Comparison of ENCODE assay signal across 1 cellular context in genomic region chr1:23790696-23791433, GRCh38.
A peak's percentile ranks its signal among the peaks of the same experiment; 100 is the strongest.
TF ChIP-seq lines count a peak whose summit lies in the region.

Gene LYPLA2 (plus strand): TSS chr1:23791145. CDS start chr1:23792683, 1,538 bp downstream.

TF ChIP-seq in K562, 482 proteins besides CTCF, POLR2A, EP300 and RAD21 (continued from another document and continues in another):
- TF ChIP-seq E2F6 (IDR thresholded peaks at IDR 0.05; ENCODE audit: borderline replicate concordance in 1 of 2, extremely low read depth in 1 of 2, insufficient read depth in 1 of 2, insufficient read length in 1 of 2, low read depth in 1 of 2, low read length in 1 of 2, poor library complexity in 1 of 2, severe bottlenecking in 1 of 2) (peak in 1 of 2 experiments; percentile 46), RUNX1 (IDR thresholded peaks at IDR 0.05; ENCODE audit: low read depth) (no peak), U2AF1 (optimal IDR thresholded peaks at IDR 0.05; ENCODE audit: low read depth, low read length) (no peak), ZZZ3 (IDR thresholded peaks at IDR 0.05) (no peak), HNRNPL (IDR thresholded peaks at IDR 0.05; ENCODE audit: low read depth, low read length) (no peak), POLR2B (IDR thresholded peaks at IDR 0.05; ENCODE audit: low read depth, partially characterized antibody) (peak; percentile 85), E2F3 (CRISPR knock-in tag; IDR thresholded peaks at IDR 0.05) (peak; percentile 68), ELF4 (CRISPR knock-in tag; IDR thresholded peaks at IDR 0.05) (peak; percentile 98), ZNF398 (CRISPR knock-in tag; IDR thresholded peaks at IDR 0.05) (no peak), ZBED1 (IDR thresholded peaks at IDR 0.05) (0 out of 2 replicates have a peak, but pooled peaks have one; percentile 73), SMAD4 (CRISPR knock-in tag; conservative IDR thresholded peaks at IDR 0.05) (peak; percentile 52), ETV1 (tag; conservative IDR thresholded peaks at IDR 0.05; ENCODE audit: low read depth) (peak; percentile 97), ZNF146 (CRISPR knock-in tag; IDR thresholded peaks at IDR 0.05; ENCODE audit: unreplicated experiment) (no peak), MGA (IDR thresholded peaks at IDR 0.05) (peak; percentile 51), TAL1 (IDR thresholded peaks at IDR 0.05) (peak; percentile 1; the same call in 1 of the 2 replicates), ZSCAN29 (IDR thresholded peaks at IDR 0.05) (no peak), L3MBTL2 (IDR thresholded peaks at IDR 0.05) (peak; percentile 37; the same call in 1 of the 2 replicates), SMAD1 (IDR thresholded peaks at IDR 0.05; ENCODE audit: low read depth, low read length, partially characterized antibody) (peak; percentile 29), ZNF232 (CRISPR knock-in tag; IDR thresholded peaks at IDR 0.05) (no peak), ZNF586 (CRISPR knock-in tag; conservative IDR thresholded peaks at IDR 0.05) (no peak), ZNF639 (CRISPR knock-in tag; conservative IDR thresholded peaks at IDR 0.05 in 1 of 2, IDR thresholded peaks at IDR 0.05 in 1 of 2) (peak in 1 of 2 experiments; percentile 65; a peak in 1 of 4 replicates), ZFP36 (IDR thresholded peaks at IDR 0.05; ENCODE audit: low read depth, low read length, partially characterized antibody) (no peak), NR2F6 (CRISPR knock-in tag; IDR thresholded peaks at IDR 0.05) (no peak), HNRNPUL1 (IDR thresholded peaks at IDR 0.05; ENCODE audit: low read length) (no peak), TAF1 (IDR thresholded peaks at IDR 0.05; ENCODE audit: control insufficient read depth, extremely low read depth, insufficient read depth, low read length, severe bottlenecking) (peak; percentile 75)
- TF ChIP-seq, protein P1, sequence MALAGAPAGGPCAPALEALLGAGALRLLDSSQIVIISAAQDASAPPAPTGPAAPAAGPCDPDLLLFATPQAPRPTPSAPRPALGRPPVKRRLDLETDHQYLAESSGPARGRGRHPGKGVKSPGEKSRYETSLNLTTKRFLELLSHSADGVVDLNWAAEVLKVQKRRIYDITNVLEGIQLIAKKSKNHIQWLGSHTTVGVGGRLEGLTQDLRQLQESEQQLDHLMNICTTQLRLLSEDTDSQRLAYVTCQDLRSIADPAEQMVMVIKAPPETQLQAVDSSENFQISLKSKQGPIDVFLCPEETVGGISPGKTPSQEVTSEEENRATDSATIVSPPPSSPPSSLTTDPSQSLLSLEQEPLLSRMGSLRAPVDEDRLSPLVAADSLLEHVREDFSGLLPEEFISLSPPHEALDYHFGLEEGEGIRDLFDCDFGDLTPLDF (CRISPR knock-in tag; IDR thresholded peaks at IDR 0.05) = no peak; the same call in 1 of the 2 replicates
- TF ChIP-seq, protein P2, sequence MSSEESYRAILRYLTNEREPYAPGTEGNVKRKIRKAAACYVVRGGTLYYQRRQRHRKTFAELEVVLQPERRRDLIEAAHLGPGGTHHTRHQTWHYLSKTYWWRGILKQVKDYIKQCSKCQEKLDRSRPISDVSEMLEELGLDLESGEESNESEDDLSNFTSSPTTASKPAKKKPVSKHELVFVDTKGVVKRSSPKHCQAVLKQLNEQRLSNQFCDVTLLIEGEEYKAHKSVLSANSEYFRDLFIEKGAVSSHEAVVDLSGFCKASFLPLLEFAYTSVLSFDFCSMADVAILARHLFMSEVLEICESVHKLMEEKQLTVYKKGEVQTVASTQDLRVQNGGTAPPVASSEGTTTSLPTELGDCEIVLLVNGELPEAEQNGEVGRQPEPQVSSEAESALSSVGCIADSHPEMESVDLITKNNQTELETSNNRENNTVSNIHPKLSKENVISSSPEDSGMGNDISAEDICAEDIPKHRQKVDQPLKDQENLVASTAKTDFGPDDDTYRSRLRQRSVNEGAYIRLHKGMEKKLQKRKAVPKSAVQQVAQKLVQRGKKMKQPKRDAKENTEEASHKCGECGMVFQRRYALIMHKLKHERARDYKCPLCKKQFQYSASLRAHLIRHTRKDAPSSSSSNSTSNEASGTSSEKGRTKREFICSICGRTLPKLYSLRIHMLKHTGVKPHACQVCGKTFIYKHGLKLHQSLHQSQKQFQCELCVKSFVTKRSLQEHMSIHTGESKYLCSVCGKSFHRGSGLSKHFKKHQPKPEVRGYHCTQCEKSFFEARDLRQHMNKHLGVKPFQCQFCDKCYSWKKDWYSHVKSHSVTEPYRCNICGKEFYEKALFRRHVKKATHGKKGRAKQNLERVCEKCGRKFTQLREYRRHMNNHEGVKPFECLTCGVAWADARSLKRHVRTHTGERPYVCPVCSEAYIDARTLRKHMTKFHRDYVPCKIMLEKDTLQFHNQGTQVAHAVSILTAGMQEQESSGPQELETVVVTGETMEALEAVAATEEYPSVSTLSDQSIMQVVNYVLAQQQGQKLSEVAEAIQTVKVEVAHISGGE (CRISPR knock-in tag; IDR thresholded peaks at IDR 0.05) = peak in 2 of 3 experiments; percentile 89 to 98; a peak in 4 of 6 replicates
- TF ChIP-seq, protein P3, sequence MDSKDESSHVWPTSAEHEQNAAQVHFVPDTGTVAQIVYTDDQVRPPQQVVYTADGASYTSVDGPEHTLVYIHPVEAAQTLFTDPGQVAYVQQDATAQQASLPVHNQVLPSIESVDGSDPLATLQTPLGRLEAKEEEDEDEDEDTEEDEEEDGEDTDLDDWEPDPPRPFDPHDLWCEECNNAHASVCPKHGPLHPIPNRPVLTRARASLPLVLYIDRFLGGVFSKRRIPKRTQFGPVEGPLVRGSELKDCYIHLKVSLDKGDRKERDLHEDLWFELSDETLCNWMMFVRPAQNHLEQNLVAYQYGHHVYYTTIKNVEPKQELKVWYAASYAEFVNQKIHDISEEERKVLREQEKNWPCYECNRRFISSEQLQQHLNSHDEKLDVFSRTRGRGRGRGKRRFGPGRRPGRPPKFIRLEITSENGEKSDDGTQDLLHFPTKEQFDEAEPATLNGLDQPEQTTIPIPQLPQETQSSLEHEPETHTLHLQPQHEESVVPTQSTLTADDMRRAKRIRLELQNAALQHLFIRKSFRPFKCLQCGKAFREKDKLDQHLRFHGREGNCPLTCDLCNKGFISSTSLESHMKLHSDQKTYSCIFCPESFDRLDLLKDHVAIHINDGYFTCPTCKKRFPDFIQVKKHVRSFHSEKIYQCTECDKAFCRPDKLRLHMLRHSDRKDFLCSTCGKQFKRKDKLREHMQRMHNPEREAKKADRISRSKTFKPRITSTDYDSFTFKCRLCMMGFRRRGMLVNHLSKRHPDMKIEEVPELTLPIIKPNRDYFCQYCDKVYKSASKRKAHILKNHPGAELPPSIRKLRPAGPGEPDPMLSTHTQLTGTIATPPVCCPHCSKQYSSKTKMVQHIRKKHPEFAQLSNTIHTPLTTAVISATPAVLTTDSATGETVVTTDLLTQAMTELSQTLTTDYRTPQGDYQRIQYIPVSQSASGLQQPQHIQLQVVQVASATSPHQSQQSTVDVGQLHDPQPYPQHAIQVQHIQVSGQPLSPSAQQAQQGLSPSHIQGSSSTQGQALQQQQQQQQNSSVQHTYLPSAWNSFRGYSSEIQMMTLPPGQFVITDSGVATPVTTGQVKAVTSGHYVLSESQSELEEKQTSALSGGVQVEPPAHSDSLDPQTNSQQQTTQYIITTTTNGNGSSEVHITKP (IDR thresholded peaks at IDR 0.05; ENCODE audit: partially characterized antibody) = peak; percentile 29
